ENCODE assay signal across 18 cellular contexts in genomic region chr1:212241445-212242287, GRCh38. TPM values are rescaled to one million over a fixed set of nuclear protein-coding genes. Genes with fewer than 3 reads are reported as not detected.
DNase-seq lines count a peak whose midpoint lies in the region; TF ChIP-seq lines count a peak whose summit lies in the region.
"Had no signal": no experiment of that assay in that cellular context is flagged by ENCODE, and none has a peak within 500 bp of the region (broad histone marks: within the 10 kb centered on the region; RNA-seq: fewer than 3 reads in every experiment).

No MANE protein-coding gene starts in this region.

- H3K4me3 ChIP-seq in MM.1S (ENCODE audit: low read length): no peak overlapping the region
- no peak overlapping the region for H3K4me3 ChIP-seq in spleen
- no peak overlapping the region for H3K4me3 ChIP-seq in A673 (ENCODE audit: low read depth, low read length, poor library complexity, severe bottlenecking)
- H3K4me3 ChIP-seq: left lung, testis had no signal

- H3K9me3 Mint-ChIP-seq in activated T-helper 1 cell treated with anti-CD3 and anti-CD28 coated beads, Interleukin-12 subunit alpha, Interleukin-12 subunit beta, Interleukin-2, Interleukin-4 antibody, amounts not matched to agents 30 ng/mL and 10 ng/mL and 1 ng/mL, durations not matched to agents 14 hours and 24 hours and 36 hours: no peaks in the 10 kb centered on the region
- H3K9me3 Mint-ChIP-seq: activated naive CD8-positive, alpha-beta T cell treated with anti-CD3 and anti-CD28 coated beads for 36 hours; naive B cell; T-helper 2 cell treated with Interferon-gamma antibody and Interleukin-4, amounts not matched to agents 5 μg/mL and 100 μg/mL, for 36 hours had no signal

- H3K9me3 ChIP-seq in MM.1S (replicated peaks; ENCODE audit: insufficient read depth, low read length) (no peaks in the 10 kb centered on the region), spleen (no peaks in the 10 kb centered on the region), A673 (ENCODE audit: low read depth, low read length, poor library complexity, severe bottlenecking) (no peaks in the 10 kb centered on the region)
- H3K9me3 ChIP-seq: BE2C, left lung, testis had no signal

- H3K36me3 Mint-ChIP-seq in activated T-helper 1 cell treated with anti-CD3 and anti-CD28 coated beads, Interleukin-12 subunit alpha, Interleukin-12 subunit beta, Interleukin-2, Interleukin-4 antibody, amounts not matched to agents 30 ng/mL and 10 ng/mL and 1 ng/mL, durations not matched to agents 14 hours and 24 hours and 36 hours (ENCODE audit: low read depth): peaks cover 5% of the 10 kb centered on the region
- H3K36me3 Mint-ChIP-seq: activated naive CD8-positive, alpha-beta T cell treated with anti-CD3 and anti-CD28 coated beads for 36 hours; naive B cell had no signal

- no peaks in the 10 kb centered on the region for H4K20me1 ChIP-seq in MM.1S (ENCODE audit: insufficient read depth, low read length)

- no peak for TF ChIP-seq CTCF in MM.1S (IDR thresholded peaks at IDR 0.05; ENCODE audit: low read length)
- no peak for TF ChIP-seq CTCF in spleen (IDR thresholded peaks at IDR 0.05 in 8 of 11, conservative IDR thresholded peaks at IDR 0.05 in 3 of 11)
- no peak for TF ChIP-seq CTCF in A673 (conservative IDR thresholded peaks at IDR 0.05; ENCODE audit: low read depth, low read length)

- H3K4me1 ChIP-seq in MM.1S (ENCODE audit: low read length): peaks cover 35% of the 10 kb centered on the region
- peaks cover 0 to 64% (median 11%) of the 10 kb centered on the region in 6 donors for H3K4me1 ChIP-seq in spleen
- no peaks in the 10 kb centered on the region for H3K4me1 ChIP-seq in A673 (ENCODE audit: insufficient read depth, low read length, poor library complexity, severe bottlenecking)
- H3K4me1 ChIP-seq: testis had no signal

- H3K27ac ChIP-seq in MM.1S (ENCODE audit: low read length) (peak overlapping the region; percentile 11; the same call in 1 of the 2 replicates), layer of hippocampus (ENCODE audit: low read depth, low read length) (peak overlapping the region; percentile 27), spleen (peak overlapping the region; percentile 24 to 88 (median 80)), A673 (ENCODE audit: low read depth, low read length, poor library complexity, severe bottlenecking) (no peak overlapping the region)

- peak overlapping the region; percentile 71 for H3K27ac Mint-ChIP-seq in activated T-helper 1 cell treated with anti-CD3 and anti-CD28 coated beads, Interleukin-12 subunit alpha, Interleukin-12 subunit beta, Interleukin-2, Interleukin-4 antibody, amounts not matched to agents 30 ng/mL and 10 ng/mL and 1 ng/mL, durations not matched to agents 14 hours and 24 hours and 36 hours
- H3K27ac Mint-ChIP-seq: activated naive CD8-positive, alpha-beta T cell treated with anti-CD3 and anti-CD28 coated beads for 36 hours had no signal

- H3K27me3 ChIP-seq in MM.1S (replicated peaks; ENCODE audit: insufficient read depth, low read length) (no peaks in the 10 kb centered on the region), layer of hippocampus (ENCODE audit: control insufficient read depth, insufficient read depth, low read length) (no peaks in the 10 kb centered on the region), spleen (replicated peaks in 1 of 7) (no peaks in the 10 kb centered on the region), A673 (replicated peaks; ENCODE audit: insufficient read depth, low read depth, low read length, poor library complexity) (no peaks in the 10 kb centered on the region)
- H3K27me3 ChIP-seq: BE2C, left lung, testis had no signal

- POLR2A ChIA-PET in A673 (lab: Charles Lee; ENCODE audit: low non-redundant PET): no interaction called here

- 72 to 86% (median 78%) methylated on average over 6 of the region's 6 CpGs for WGBS in spleen, 5 donors

- DNase-seq in MM.1S (no peak), spleen (no peak), A673 (ENCODE audit: low spot score) (no peak), NCI-H1105 treated with DMSO at 0.1 percent for 48 hours (lab: John Stamatoyannopoulos, UW) (no peak), NCI-H446 (lab: John Stamatoyannopoulos, UW) (no peak)
- no peak for DNase-seq in activated T-helper 1 cell treated with anti-CD3 and anti-CD28 coated beads, Interleukin-12 subunit alpha, Interleukin-12 subunit beta, Interleukin-2, Interleukin-4 antibody, amounts not matched to agents 30 ng/mL and 10 ng/mL and 1 ng/mL, durations not matched to agents 14 hours and 24 hours and 36 hours (ENCODE audit: low spot score)
- DNase-seq: activated naive CD8-positive, alpha-beta T cell treated with anti-CD3 and anti-CD28 coated beads for 36 hours; BE2C; effector CD4-positive, alpha-beta T cell; Karpas-422; left lung; naive B cell; NCI-H1436; NCI-H226; SHP77; testis had no signal

- H3K36me3 ChIP-seq in MM.1S (replicated peaks; ENCODE audit: insufficient read depth, low read length): no peaks in the 10 kb centered on the region
- no peaks in the 10 kb centered on the region for H3K36me3 ChIP-seq in spleen
- H3K36me3 ChIP-seq in A673 (ENCODE audit: insufficient read depth, low read length, poor library complexity, severe bottlenecking): no peaks in the 10 kb centered on the region
- H3K36me3 ChIP-seq: BE2C, left lung had no signal

- no peaks in the 10 kb centered on the region for H3K9me2 ChIP-seq in MM.1S (replicated peaks; ENCODE audit: insufficient read depth, low read length)

- peak overlapping the region; percentile 22; the same call in 1 of the 2 replicates for H3K4me2 ChIP-seq in MM.1S (ENCODE audit: low read depth, low read length)

- BruUV-seq in A673 (replicated peaks; lab: Mats Ljungman, UMichigan): no TSS peak

- H3K27me3 Mint-ChIP-seq in activated T-helper 1 cell treated with anti-CD3 and anti-CD28 coated beads, Interleukin-12 subunit alpha, Interleukin-12 subunit beta, Interleukin-2, Interleukin-4 antibody, amounts not matched to agents 30 ng/mL and 10 ng/mL and 1 ng/mL, durations not matched to agents 14 hours and 24 hours and 36 hours (ENCODE audit: insufficient read depth): no peaks in the 10 kb centered on the region
- H3K27me3 Mint-ChIP-seq: naive B cell had no signal

- no peak overlapping the region for H3K9ac ChIP-seq in MM.1S (ENCODE audit: low read length)

- H3K4me1 Mint-ChIP-seq in activated T-helper 1 cell treated with anti-CD3 and anti-CD28 coated beads, Interleukin-12 subunit alpha, Interleukin-12 subunit beta, Interleukin-2, Interleukin-4 antibody, amounts not matched to agents 30 ng/mL and 10 ng/mL and 1 ng/mL, durations not matched to agents 14 hours and 24 hours and 36 hours (ENCODE audit: low read depth): peaks cover 33% of the 10 kb centered on the region

- peak overlapping the region; percentile 4; the same call in 1 of the 2 replicates for H2AFZ ChIP-seq in MM.1S (ENCODE audit: low read length)

- TF ChIP-seq POLR2A in spleen (IDR thresholded peaks at IDR 0.05): no peak

- H3K4me3 Mint-ChIP-seq in activated T-helper 1 cell treated with anti-CD3 and anti-CD28 coated beads, Interleukin-12 subunit alpha, Interleukin-12 subunit beta, Interleukin-2, Interleukin-4 antibody, amounts not matched to agents 30 ng/mL and 10 ng/mL and 1 ng/mL, durations not matched to agents 14 hours and 24 hours and 36 hours: no peak overlapping the region
- H3K4me3 Mint-ChIP-seq: activated naive CD8-positive, alpha-beta T cell treated with anti-CD3 and anti-CD28 coated beads for 36 hours had no signal

- peaks cover 7% of the 10 kb centered on the region; the same call in 1 of the 2 replicates for H3F3A ChIP-seq in MM.1S (ENCODE audit: insufficient read depth, low read length)

- intact Hi-C loops in activated T-helper 1 cell treated with anti-CD3 and anti-CD28 coated beads, Interleukin-12 subunit alpha, Interleukin-12 subunit beta, Interleukin-2, Interleukin-4 antibody, amounts not matched to agents 30 ng/mL and 10 ng/mL and 1 ng/mL, durations not matched to agents 14 hours and 24 hours and 36 hours (cut with micrococcal nuclease): loop anchor here (1.0 kb wide), 1 partner anchor 7 kb away; no protein-coding TSS in a partner anchor
- intact Hi-C loops in spleen (cut with DNase I; ENCODE audit: low total_unique reads): no loop called here
- intact Hi-C loops in A673 (cut with micrococcal nuclease; ENCODE audit: unreplicated experiment): no loop called here

- no peaks in the 10 kb centered on the region for H3K79me2 ChIP-seq in MM.1S (ENCODE audit: low read length)

- CTCF ChIA-PET in A673 (lab: Charles Lee): no interaction called here

RNA-seq across cellular contexts. Expression of gene PPP2R5A, which starts 43.5 kb away (rescaled TPM):
- 46.4 and 53.7 TPM in 2 replicates for total RNA-seq in activated T-helper 1 cell treated with anti-CD3 and anti-CD28 coated beads, Interleukin-12 subunit alpha, Interleukin-12 subunit beta, Interleukin-2, Interleukin-4 antibody, amounts not matched to agents 30 ng/mL and 10 ng/mL and 1 ng/mL, durations not matched to agents 14 hours and 24 hours and 36 hours
- total RNA-seq in spleen (10 to 100 TPM; 48.3 to 82.5 (median 72.4) TPM), A673 (2021) (13.9 and 16.7 TPM in 2 replicates)
- 10 to 100 TPM; 34.9 to 56.0 (median 37.3) TPM for polyA plus RNA-seq in spleen
